Comparison of ENCODE assay signal across 7 cellular contexts in genomic region chr2:60581461-60582282, GRCh38. TPM values are rescaled to one million over a fixed set of nuclear protein-coding genes. Genes with fewer than 3 reads are reported as not detected.
DNase-seq lines count a peak whose midpoint lies in the region; TF ChIP-seq lines count a peak whose summit lies in the region.

No MANE protein-coding gene starts in this region.

- TF ChIP-seq CTCF in GM12872 (IDR thresholded peaks at IDR 0.05; ENCODE audit: insufficient read depth, low read depth, low read length): peak; percentile 92
- peak; percentile 93 for TF ChIP-seq CTCF in MM.1S (IDR thresholded peaks at IDR 0.05; ENCODE audit: low read length)
- TF ChIP-seq CTCF in brain microvascular endothelial cell (IDR thresholded peaks at IDR 0.05; ENCODE audit: low read depth, low read length, missing control alignments): peak; percentile 77
- TF ChIP-seq CTCF in smooth muscle cell (IDR thresholded peaks at IDR 0.05; ENCODE audit: borderline replicate concordance, insufficient read depth, poor library complexity, severe bottlenecking): peak; percentile 98

- H3K9me3 ChIP-seq in MM.1S (replicated peaks; ENCODE audit: insufficient read depth, low read length): no peaks in the 10 kb centered on the region
- no peaks in the 10 kb centered on the region for H3K9me3 ChIP-seq in smooth muscle cell (replicated peaks; ENCODE audit: low read depth)

- DNase-seq in HCEC 1CT: peak; percentile 2
- DNase-seq in MM.1S: peak; percentile 74
- DNase-seq in T1000 (lab: John Stamatoyannopoulos, UW): peak; percentile 58
- peak; percentile 29 for DNase-seq in brain microvascular endothelial cell
- peak; percentile 90 for DNase-seq in iPS-NIHi7 (ENCODE audit: extremely low spot score)
- peak; percentile 47 for DNase-seq in smooth muscle cell (lab: John Stamatoyannopoulos, UW; ENCODE audit: unreplicated experiment)

- in situ Hi-C loops in brain microvascular endothelial cell (cut with HindIII; ENCODE audit: low pct_ligation_motif_present, low sequenced_read_pairs): no loop called here

- no peak overlapping the region for H3K27ac ChIP-seq in MM.1S (ENCODE audit: low read length)
- H3K27ac ChIP-seq in brain microvascular endothelial cell: no peak overlapping the region
- H3K27ac ChIP-seq in smooth muscle cell (ENCODE audit: low read depth): no peak overlapping the region

- H3K27me3 ChIP-seq in MM.1S (replicated peaks; ENCODE audit: insufficient read depth, low read length): no peaks in the 10 kb centered on the region
- H3K27me3 ChIP-seq in brain microvascular endothelial cell (replicated peaks): no peaks in the 10 kb centered on the region
- H3K27me3 ChIP-seq in smooth muscle cell (ENCODE audit: low read depth): no peaks in the 10 kb centered on the region

- H2AFZ ChIP-seq in MM.1S (ENCODE audit: low read length) (peak overlapping the region; percentile 95), smooth muscle cell (ENCODE audit: low read depth) (peak overlapping the region; percentile 94)

- WGBS in smooth muscle cell (ENCODE audit: low lambda C conversion rate): 4% methylated on average over 59 of the region's 59 CpGs

- H3K4me2 ChIP-seq in MM.1S (ENCODE audit: low read depth, low read length) (peak overlapping the region; percentile 95), smooth muscle cell (peak overlapping the region; percentile 87)

- H3F3A ChIP-seq in MM.1S (ENCODE audit: insufficient read depth, low read length) (no peaks in the 10 kb centered on the region), smooth muscle cell (ENCODE audit: low read depth) (no peaks in the 10 kb centered on the region)

- no peaks in the 10 kb centered on the region for H3K9me2 ChIP-seq in MM.1S (replicated peaks; ENCODE audit: insufficient read depth, low read length)

- H3K9ac ChIP-seq in MM.1S (ENCODE audit: low read length) (peak overlapping the region; percentile 30; the same call in 1 of the 2 replicates), smooth muscle cell (ENCODE audit: low read depth) (peak overlapping the region; percentile 46)

- H3K79me2 ChIP-seq in MM.1S (ENCODE audit: low read length) (no peaks in the 10 kb centered on the region), smooth muscle cell (ENCODE audit: low read depth) (no peaks in the 10 kb centered on the region)

- H4K20me1 ChIP-seq in MM.1S (ENCODE audit: insufficient read depth, low read length) (no peaks in the 10 kb centered on the region), smooth muscle cell (ENCODE audit: low read depth) (no peaks in the 10 kb centered on the region)

- H3K4me1 ChIP-seq in MM.1S (ENCODE audit: low read length): peaks cover 3% of the 10 kb centered on the region; the same call in 1 of the 2 replicates
- no peaks in the 10 kb centered on the region for H3K4me1 ChIP-seq in smooth muscle cell (ENCODE audit: low read depth)

- peak overlapping the region; percentile 58 for H3K4me3 ChIP-seq in MM.1S (ENCODE audit: low read length)
- H3K4me3 ChIP-seq in brain microvascular endothelial cell (ENCODE audit: low read depth, low read length): peak overlapping the region; percentile 52
- H3K4me3 ChIP-seq in smooth muscle cell: peak overlapping the region; percentile 52

- no peaks in the 10 kb centered on the region for H3K36me3 ChIP-seq in MM.1S (replicated peaks; ENCODE audit: insufficient read depth, low read length)
- H3K36me3 ChIP-seq in brain microvascular endothelial cell (replicated peaks): no peaks in the 10 kb centered on the region
- no peaks in the 10 kb centered on the region for H3K36me3 ChIP-seq in smooth muscle cell (ENCODE audit: low read depth)

RNA-seq across cellular contexts. Expression of gene BCL11A, which starts 28.2 kb away (rescaled TPM):
- total RNA-seq in smooth muscle cell: 5.2 and 15.8 TPM in 2 replicates
- 19.8 and 20.0 TPM in 2 replicates for polyA plus RNA-seq in smooth muscle cell

Comparison
In these comparisons a context has a peak if more than half of its experiments do, and no peak if none do; other contexts are left out.
1. DNase-seq: peak in every context shown above with its lines; median percentile 90 in iPS-NIHi7; 74 in MM.1S; 58 in T1000; 47 in smooth muscle cell; 29 in brain microvascular endothelial cell; 2 in HCEC 1CT.